Comparison of ENCODE assay signal across 17 cellular contexts in the genomic region with DNA sequence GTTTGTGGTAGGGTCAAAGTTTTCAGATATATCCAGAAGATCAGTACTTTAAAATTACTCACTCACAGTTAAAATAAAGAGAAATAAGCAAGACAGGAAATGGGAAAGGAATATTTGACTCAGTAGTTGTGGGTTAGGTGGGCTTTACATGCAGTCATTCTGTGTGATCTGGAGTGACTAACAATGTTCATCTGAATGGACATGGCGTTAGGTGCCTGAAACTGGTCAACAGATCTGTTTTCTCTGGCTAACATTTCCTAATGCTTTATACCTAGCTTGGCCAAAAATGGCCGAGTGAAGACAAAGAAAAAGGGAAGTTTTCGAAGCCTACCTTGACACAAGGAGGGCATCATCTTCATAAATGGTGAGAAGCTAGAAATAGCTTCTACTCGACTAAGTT.
DNase-seq lines count a peak whose midpoint lies in the region; ATAC-seq and TF ChIP-seq lines count a peak whose summit lies in the region.
"Had no signal": no experiment of that assay in that cellular context is flagged by ENCODE, and none has a peak within 500 bp of the region (broad histone marks: within the 10 kb centered on the region; RNA-seq: fewer than 3 reads in every experiment).

No MANE protein-coding gene starts in this region.

- POLR2A ChIA-PET in activated CD8-positive, alpha-beta T cell treated with anti-CD3 and anti-CD28 coated beads for 36 hours (lab: Charles Lee) = interaction anchor here (0.6 to 2.2 kb wide), 13 partner anchors 10 to 199 kb away, joined by 3 to 16 read pairs (median 4); no protein-coding TSS in a partner anchor
- POLR2A ChIA-PET in activated CD8-positive, alpha-beta T cell treated with anti-CD3 and anti-CD28 coated beads, Interleukin-2, amount 10 ng/mL, durations not matched to agents 7 days and 5 days (lab: Charles Lee) = interaction anchor here (0.6 to 1.9 kb wide), 5 partner anchors 111 to 200 kb away, joined by 3 to 8 read pairs (median 3); no protein-coding TSS in a partner anchor

- DNase-seq in activated CD8-positive, alpha-beta T cell treated with anti-CD3 and anti-CD28 coated beads for 36 hours = peak; percentile 29
- no peak for DNase-seq in activated CD8-positive, alpha-beta T cell treated with anti-CD3 and anti-CD28 coated beads, Interleukin-2, amount 10 ng/mL, durations not matched to agents 7 days and 5 days
- peak; percentile 4 for DNase-seq in stimulated activated CD4-positive, alpha-beta T cell treated with anti-CD3 and anti-CD28 coated beads, Interleukin-1b, Interleukin-23, amount 100 ng/mL, for 48 hours
- DNase-seq in stimulated activated CD4-positive, alpha-beta T cell treated with anti-CD3 and anti-CD28 coated beads, Interleukin-2, amount 100 ng/mL, for 48 hours = no peak
- no peak for DNase-seq in central memory CD8-positive, alpha-beta T cell (ENCODE audit: low spot score in 2 of 2)
- DNase-seq in amygdala (lab: John Stamatoyannopoulos, UW) (no peak), HT-29 (ENCODE audit: low spot score) (no peak), thyroid gland (no peak)
- DNase-seq: C1 segment of cervical spinal cord, Caco-2, DMS53, MM.1S, NCI-H1105 treated with DMSO at 0.1 percent for 48 hours, NCI-H187, NCI-H2171 treated with DMSO at 0.1 percent for 48 hours, NCI-H774 had no signal

- H3K27ac ChIP-seq in thyroid gland = no peak overlapping the region

- H3K36me3 Mint-ChIP-seq in activated CD8-positive, alpha-beta T cell treated with anti-CD3 and anti-CD28 coated beads for 36 hours (ENCODE audit: low read depth) = peaks cover 13% of the 10 kb centered on the region
- H3K36me3 Mint-ChIP-seq in activated CD8-positive, alpha-beta T cell treated with anti-CD3 and anti-CD28 coated beads, Interleukin-2, amount 10 ng/mL, durations not matched to agents 7 days and 5 days (ENCODE audit: low read depth) = peaks cover 27% of the 10 kb centered on the region
- peaks cover 4% of the 10 kb centered on the region for H3K36me3 Mint-ChIP-seq in central memory CD8-positive, alpha-beta T cell (ENCODE audit: insufficient read depth)

- peaks cover 67% of the 10 kb centered on the region for H3K4me1 Mint-ChIP-seq in activated CD8-positive, alpha-beta T cell treated with anti-CD3 and anti-CD28 coated beads for 36 hours (ENCODE audit: low read depth)
- H3K4me1 Mint-ChIP-seq in activated CD8-positive, alpha-beta T cell treated with anti-CD3 and anti-CD28 coated beads, Interleukin-2, amount 10 ng/mL, durations not matched to agents 7 days and 5 days (ENCODE audit: low read depth) = peaks cover 52% of the 10 kb centered on the region
- peaks cover 27% of the 10 kb centered on the region for H3K4me1 Mint-ChIP-seq in central memory CD8-positive, alpha-beta T cell

- peak overlapping the region; percentile 8 for H3K4me3 Mint-ChIP-seq in activated CD8-positive, alpha-beta T cell treated with anti-CD3 and anti-CD28 coated beads for 36 hours
- H3K4me3 Mint-ChIP-seq in activated CD8-positive, alpha-beta T cell treated with anti-CD3 and anti-CD28 coated beads, Interleukin-2, amount 10 ng/mL, durations not matched to agents 7 days and 5 days = no peak overlapping the region
- no peak overlapping the region for H3K4me3 Mint-ChIP-seq in central memory CD8-positive, alpha-beta T cell

- peak overlapping the region; percentile 95 for H3K27ac Mint-ChIP-seq in activated CD8-positive, alpha-beta T cell treated with anti-CD3 and anti-CD28 coated beads for 36 hours
- no peak overlapping the region for H3K27ac Mint-ChIP-seq in activated CD8-positive, alpha-beta T cell treated with anti-CD3 and anti-CD28 coated beads, Interleukin-2, amount 10 ng/mL, durations not matched to agents 7 days and 5 days
- peak overlapping the region; percentile 56 for H3K27ac Mint-ChIP-seq in central memory CD8-positive, alpha-beta T cell (ENCODE audit: low read depth)

- peak; percentile 14 for ATAC-seq in activated CD8-positive, alpha-beta T cell treated with anti-CD3 and anti-CD28 coated beads for 36 hours
- no peak for ATAC-seq in activated CD8-positive, alpha-beta T cell treated with anti-CD3 and anti-CD28 coated beads, Interleukin-2, amount 10 ng/mL, durations not matched to agents 7 days and 5 days
- ATAC-seq in central memory CD8-positive, alpha-beta T cell (replicated peaks; ENCODE audit: extremely low read depth, poor library complexity, severe bottlenecking) = no peak
- ATAC-seq: Panc1 had no signal

- TF ChIP-seq POLR2A in thyroid gland (IDR thresholded peaks at IDR 0.05) = no peak

- CTCF ChIA-PET in activated CD8-positive, alpha-beta T cell treated with anti-CD3 and anti-CD28 coated beads for 36 hours (lab: Charles Lee) = interaction anchor here (0.6 to 2.6 kb wide), 22 partner anchors 11 to 199 kb away, joined by 3 to 17 read pairs (median 6); no protein-coding TSS in a partner anchor
- CTCF ChIA-PET in activated CD8-positive, alpha-beta T cell treated with anti-CD3 and anti-CD28 coated beads, Interleukin-2, amount 10 ng/mL, durations not matched to agents 7 days and 5 days (lab: Charles Lee) = interaction anchor here (1.0 to 3.3 kb wide), 25 partner anchors 11 to 431 kb away, joined by 3 to 67 read pairs (median 9); no protein-coding TSS in a partner anchor

- H3K9me3 Mint-ChIP-seq in activated CD8-positive, alpha-beta T cell treated with anti-CD3 and anti-CD28 coated beads for 36 hours = peaks cover 8% of the 10 kb centered on the region
- no peaks in the 10 kb centered on the region for H3K9me3 Mint-ChIP-seq in activated CD8-positive, alpha-beta T cell treated with anti-CD3 and anti-CD28 coated beads, Interleukin-2, amount 10 ng/mL, durations not matched to agents 7 days and 5 days (ENCODE audit: insufficient read depth)
- H3K9me3 Mint-ChIP-seq in central memory CD8-positive, alpha-beta T cell = no peaks in the 10 kb centered on the region

- intact Hi-C loops in activated CD8-positive, alpha-beta T cell treated with anti-CD3 and anti-CD28 coated beads for 36 hours (cut with micrococcal nuclease) = loop anchor here (5.0 to 10.0 kb wide), 4 partner anchors 89 to 199 kb away; no protein-coding TSS in a partner anchor
- intact Hi-C loops in thyroid gland (cut with DNase I) = loop anchor here (5.0 kb wide), 1 partner anchor 204 kb away; no protein-coding TSS in a partner anchor

- TF ChIP-seq CTCF in activated CD8-positive, alpha-beta T cell treated with anti-CD3 and anti-CD28 coated beads for 36 hours (IDR thresholded peaks at IDR 0.05) = no peak
- no peak for TF ChIP-seq CTCF in thyroid gland (IDR thresholded peaks at IDR 0.05)

- H3K9me3 ChIP-seq in thyroid gland = no peaks in the 10 kb centered on the region
- H3K9me3 ChIP-seq: Caco-2 had no signal

- no peaks in the 10 kb centered on the region for H3K27me3 ChIP-seq in thyroid gland

- 80 to 82% methylated on average over 4 of the region's 4 CpGs for WGBS in thyroid gland, 2 donors

- H3K36me3 ChIP-seq in thyroid gland = no peaks in the 10 kb centered on the region

- no peaks in the 10 kb centered on the region for H3K4me1 ChIP-seq in thyroid gland
- H3K4me1 ChIP-seq: Caco-2 had no signal

- no peak overlapping the region for H3K4me3 ChIP-seq in thyroid gland (replicated peaks in 1 of 3)

- no peaks in the 10 kb centered on the region for H3K27me3 Mint-ChIP-seq in activated CD8-positive, alpha-beta T cell treated with anti-CD3 and anti-CD28 coated beads for 36 hours
- H3K27me3 Mint-ChIP-seq in activated CD8-positive, alpha-beta T cell treated with anti-CD3 and anti-CD28 coated beads, Interleukin-2, amount 10 ng/mL, durations not matched to agents 7 days and 5 days (ENCODE audit: low read depth) = no peaks in the 10 kb centered on the region
- no peaks in the 10 kb centered on the region for H3K27me3 Mint-ChIP-seq in central memory CD8-positive, alpha-beta T cell

Comparison
In these comparisons a context has a peak if more than half of its experiments do, and no peak if none do; other contexts are left out.
1. DNase-seq: peak in activated CD8-positive, alpha-beta T cell treated with anti-CD3 and anti-CD28 coated beads for 36 hours (single experiment) and stimulated activated CD4-positive, alpha-beta T cell treated with anti-CD3 and anti-CD28 coated beads, Interleukin-1b, Interleukin-23, amount 100 ng/mL, for 48 hours (single experiment); none in activated CD8-positive, alpha-beta T cell treated with anti-CD3 and anti-CD28 coated beads, Interleukin-2, amount 10 ng/mL, durations not matched to agents 7 days and 5 days (single experiment), stimulated activated CD4-positive, alpha-beta T cell treated with anti-CD3 and anti-CD28 coated beads, Interleukin-2, amount 100 ng/mL, for 48 hours (0 of 2), central memory CD8-positive, alpha-beta T cell (0 of 2), amygdala (0 of 56), HT-29 (single experiment) and thyroid gland (0 of 2).